ENCODE assay signal across 8 cellular contexts in the genomic region with DNA sequence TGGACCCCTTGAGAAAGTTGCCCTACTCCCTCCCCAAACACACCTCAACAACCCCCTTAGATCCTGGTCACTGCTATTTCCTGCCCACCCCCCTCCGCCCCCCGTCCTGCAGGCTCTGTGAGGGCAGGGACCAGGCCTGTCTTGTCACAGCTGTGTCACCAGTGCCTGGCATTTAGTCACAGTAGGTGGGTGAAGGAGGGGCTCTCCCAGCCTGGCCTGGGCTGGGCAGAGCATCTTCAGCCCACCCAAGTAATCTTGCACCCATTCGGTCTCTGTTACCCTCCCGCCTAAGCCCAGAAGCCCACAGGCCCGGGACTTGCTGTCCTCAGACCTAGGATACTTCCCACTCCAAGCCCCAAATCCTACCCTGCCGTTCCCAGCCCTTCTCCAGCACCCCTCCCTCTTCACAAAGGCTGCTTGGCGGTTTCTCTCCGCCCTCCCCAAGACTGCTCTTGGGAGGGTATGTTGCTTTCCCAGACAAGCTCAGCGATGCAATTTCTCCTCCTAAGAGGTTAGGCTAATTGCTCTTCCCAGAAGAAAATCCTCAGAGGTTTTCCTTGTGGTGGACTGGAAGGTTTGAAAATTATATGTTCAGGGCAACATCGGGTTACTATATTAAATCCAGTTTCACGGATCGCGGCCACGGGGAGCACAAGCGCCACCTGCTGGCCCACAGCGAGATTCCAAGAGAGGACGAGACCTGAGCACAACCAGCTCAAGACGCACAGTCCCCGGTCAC. TPM values are rescaled to one million over a fixed set of nuclear protein-coding genes. Genes with fewer than 3 reads are reported as not detected.
DNase-seq lines count a peak whose midpoint lies in the region; ATAC-seq and TF ChIP-seq lines count a peak whose summit lies in the region.

No MANE protein-coding gene starts in this region.

- peaks cover 26% of the 10 kb centered on the region for H3K4me1 Mint-ChIP-seq in central memory CD8-positive, alpha-beta T cell

- DNase-seq in AG08395 (ENCODE audit: low spot score) (peak; percentile 85), GM20000 (ENCODE audit: low spot score) (peak; percentile 73), NCI-H2171 treated with DMSO at 0.1 percent for 48 hours (lab: John Stamatoyannopoulos, UW) (peak; percentile 81), kidney epithelial cell (ENCODE audit: low read depth) (no peak), GF-D8 (lab: John Stamatoyannopoulos, UW) (no peak)
- DNase-seq in activated CD4-positive, CD25-positive, alpha-beta regulatory T cell treated with anti-CD3 and anti-CD28 coated beads, Interleukin-2, amount 50 U/mL, for 16 hours (ENCODE audit: low read depth, low spot score) = peak; percentile 61
- peak; percentile 56 to 61 for DNase-seq in central memory CD8-positive, alpha-beta T cell (ENCODE audit: low spot score in 2 of 2)
- peak; percentile 47 to 67 for DNase-seq in stimulated activated CD4-positive, alpha-beta T cell treated with anti-CD3 and anti-CD28 coated beads, Interleukin-15, amount 100 ng/mL, for 48 hours (ENCODE audit: low read depth in 2 of 2)

- no peaks in the 10 kb centered on the region for H3K27me3 ChIP-seq in kidney epithelial cell (ENCODE audit: control insufficient read depth, insufficient read depth, low read length)

- peak overlapping the region; percentile 15 for H3K27ac Mint-ChIP-seq in central memory CD8-positive, alpha-beta T cell (ENCODE audit: low read depth)

- peaks cover 2% of the 10 kb centered on the region for H3K36me3 Mint-ChIP-seq in central memory CD8-positive, alpha-beta T cell (ENCODE audit: insufficient read depth)

- ATAC-seq in central memory CD8-positive, alpha-beta T cell (replicated peaks; ENCODE audit: extremely low read depth, poor library complexity, severe bottlenecking) = peak; percentile 54

- peaks cover 15% of the 10 kb centered on the region for H3K27me3 Mint-ChIP-seq in central memory CD8-positive, alpha-beta T cell

- TF ChIP-seq CTCF in GM20000 (IDR thresholded peaks at IDR 0.05; ENCODE audit: extremely low read depth, missing control alignments) (peak; percentile 86), kidney epithelial cell (IDR thresholded peaks at IDR 0.05; ENCODE audit: insufficient read depth, low read length, poor library complexity, severe bottlenecking) (peak; percentile 96)

- H3K36me3 ChIP-seq in kidney epithelial cell (ENCODE audit: control insufficient read depth, insufficient read depth, low read length) = peaks cover 1% of the 10 kb centered on the region

- H3K9me3 Mint-ChIP-seq in central memory CD8-positive, alpha-beta T cell = no peaks in the 10 kb centered on the region

- H3K4me3 Mint-ChIP-seq in central memory CD8-positive, alpha-beta T cell = peak overlapping the region; percentile 31

- H3K4me3 ChIP-seq in kidney epithelial cell (ENCODE audit: low read depth, low read length) = no peak overlapping the region

RNA-seq across cellular contexts. Expression of a gene that starts 50.8 kb away (rescaled TPM):
- total RNA-seq in kidney epithelial cell = 144 and 273 TPM in 2 replicates

Comparison
In these comparisons a context has a peak if more than half of its experiments do, and no peak if none do; other contexts are left out.
1. DNase-seq: peak in AG08395 (single experiment), GM20000 (single experiment), NCI-H2171 treated with DMSO at 0.1 percent for 48 hours (single experiment), activated CD4-positive, CD25-positive, alpha-beta regulatory T cell treated with anti-CD3 and anti-CD28 coated beads, Interleukin-2, amount 50 U/mL, for 16 hours (single experiment), central memory CD8-positive, alpha-beta T cell (2 of 2) and stimulated activated CD4-positive, alpha-beta T cell treated with anti-CD3 and anti-CD28 coated beads, Interleukin-15, amount 100 ng/mL, for 48 hours (2 of 2); none in kidney epithelial cell (single experiment) and GF-D8 (single experiment).